1 cellular context compared by ENCODE assay signal in the genomic region with DNA sequence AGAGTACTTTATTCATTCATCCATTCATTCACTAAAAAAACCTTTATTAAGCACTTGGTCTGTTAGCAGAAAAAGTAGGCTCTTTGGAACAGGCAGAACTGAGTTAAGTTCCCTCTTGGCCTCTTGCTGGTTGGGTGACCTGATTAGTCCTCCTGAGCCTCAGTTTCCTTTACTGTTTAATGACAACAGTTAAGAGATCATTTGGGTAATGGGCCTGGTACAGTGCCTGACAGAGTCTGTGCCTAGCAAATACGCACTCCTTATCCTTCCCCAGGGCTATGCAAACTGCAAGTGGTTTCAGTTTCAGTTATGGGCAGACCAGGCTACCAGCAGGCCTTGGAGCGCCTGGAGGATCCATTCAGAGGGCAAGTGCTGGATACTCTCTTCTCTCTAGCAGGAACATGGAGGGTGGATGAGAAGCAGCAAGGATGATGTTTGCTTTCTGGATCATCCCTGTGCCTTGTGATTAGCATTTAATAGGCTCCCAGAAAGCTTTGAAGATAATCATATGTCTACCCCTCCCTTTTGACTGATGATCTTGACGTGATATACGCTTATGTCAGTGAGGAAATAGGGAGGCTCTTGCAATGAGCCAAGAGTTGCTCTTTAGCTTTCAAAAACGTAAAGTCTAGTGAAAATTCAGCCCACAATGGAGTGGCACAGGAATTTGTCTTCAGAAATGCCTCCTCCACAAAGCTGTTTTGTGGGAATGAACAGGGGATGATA.
TF ChIP-seq lines count a peak whose summit lies in the region.

No MANE protein-coding gene starts in this region.

TF ChIP-seq in K562, 482 proteins besides CTCF, POLR2A, EP300 and RAD21 (continued from another document and continues in another):
- TF ChIP-seq, protein P1, sequence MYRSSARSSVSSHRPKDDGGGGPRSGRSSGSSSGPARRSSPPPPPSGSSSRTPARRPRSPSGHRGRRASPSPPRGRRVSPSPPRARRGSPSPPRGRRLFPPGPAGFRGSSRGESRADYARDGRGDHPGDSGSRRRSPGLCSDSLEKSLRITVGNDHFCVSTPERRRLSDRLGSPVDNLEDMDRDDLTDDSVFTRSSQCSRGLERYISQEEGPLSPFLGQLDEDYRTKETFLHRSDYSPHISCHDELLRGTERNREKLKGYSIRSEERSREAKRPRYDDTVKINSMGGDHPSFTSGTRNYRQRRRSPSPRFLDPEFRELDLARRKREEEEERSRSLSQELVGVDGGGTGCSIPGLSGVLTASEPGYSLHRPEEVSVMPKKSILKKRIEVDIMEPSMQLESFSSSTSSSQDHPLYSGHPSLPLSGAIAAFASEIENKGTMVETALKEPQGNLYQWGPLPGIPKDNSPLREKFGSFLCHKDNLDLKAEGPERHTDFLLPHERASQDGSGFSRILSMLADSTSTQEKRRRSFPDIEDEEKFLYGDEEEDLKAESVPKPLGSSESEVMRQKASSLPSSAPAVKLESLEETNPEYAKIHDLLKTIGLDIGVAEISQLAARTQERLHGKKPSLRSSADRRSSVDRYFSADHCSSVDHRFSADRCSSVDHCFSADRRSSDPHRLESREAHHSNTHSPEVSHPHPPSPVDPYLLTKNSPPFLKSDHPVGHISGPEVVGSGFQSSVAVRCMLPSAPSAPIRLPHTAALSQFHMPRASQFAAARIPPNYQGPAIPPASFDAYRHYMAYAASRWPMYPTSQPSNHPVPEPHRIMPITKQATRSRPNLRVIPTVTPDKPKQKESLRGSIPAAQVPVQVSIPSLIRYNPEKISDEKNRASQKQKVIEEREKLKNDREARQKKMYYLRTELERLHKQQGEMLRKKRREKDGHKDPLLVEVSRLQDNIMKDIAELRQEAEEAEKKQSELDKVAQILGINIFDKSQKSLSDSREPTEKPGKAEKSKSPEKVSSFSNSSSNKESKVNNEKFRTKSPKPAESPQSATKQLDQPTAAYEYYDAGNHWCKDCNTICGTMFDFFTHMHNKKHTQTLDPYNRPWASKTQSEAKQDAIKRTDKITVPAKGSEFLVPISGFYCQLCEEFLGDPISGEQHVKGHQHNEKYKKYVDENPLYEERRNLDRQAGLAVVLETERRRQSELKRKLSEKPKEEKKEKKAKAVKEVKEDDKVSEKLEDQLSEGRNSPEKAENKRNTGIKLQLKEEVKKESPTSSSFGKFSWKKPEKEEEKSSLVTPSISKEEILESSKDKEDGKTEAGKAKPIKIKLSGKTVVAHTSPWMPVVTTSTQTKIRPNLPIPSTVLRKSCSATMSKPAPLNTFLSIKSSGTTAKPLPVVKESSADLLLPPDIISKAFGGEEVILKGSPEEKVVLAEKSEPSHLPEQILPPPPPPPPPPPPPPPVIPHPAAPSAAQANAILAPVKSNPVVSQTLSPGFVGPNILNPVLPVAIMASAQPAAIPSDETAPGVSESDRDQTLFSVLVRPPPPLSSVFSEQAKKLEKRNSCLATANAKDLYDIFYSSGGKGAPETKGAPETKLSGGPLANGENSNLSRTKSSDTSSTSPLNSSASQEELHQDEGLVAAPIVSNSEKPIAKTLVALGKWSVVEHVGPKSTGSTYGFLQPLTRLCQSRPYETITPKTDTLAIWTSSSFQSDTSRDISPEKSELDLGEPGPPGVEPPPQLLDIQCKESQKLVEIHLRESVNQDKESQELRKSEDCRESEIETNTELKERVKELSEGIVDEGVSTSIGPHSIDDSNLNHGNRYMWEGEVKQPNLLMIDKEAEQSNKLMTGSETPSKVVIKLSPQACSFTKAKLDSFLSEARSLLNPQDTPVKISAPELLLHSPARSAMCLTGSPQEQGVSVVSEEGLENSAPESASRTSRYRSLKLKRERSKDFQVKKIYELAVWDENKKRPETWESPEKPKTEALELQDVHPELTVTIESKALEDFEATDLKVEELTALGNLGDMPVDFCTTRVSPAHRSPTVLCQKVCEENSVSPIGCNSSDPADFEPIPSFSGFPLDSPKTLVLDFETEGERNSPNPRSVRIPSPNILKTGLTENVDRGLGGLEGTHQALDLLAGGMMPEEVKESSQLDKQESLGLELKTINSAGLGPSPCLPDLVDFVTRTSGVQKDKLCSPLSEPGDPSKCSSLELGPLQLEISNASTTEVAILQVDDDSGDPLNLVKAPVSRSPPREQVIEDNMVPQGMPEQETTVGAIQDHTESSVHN (IDR thresholded peaks at IDR 0.05; ENCODE audit: borderline replicate concordance in 1 of 2, low read depth in 1 of 2), result peak; percentile 36 to 41; a peak in 1 of 4 replicates
- TF ChIP-seq EP400 (IDR thresholded peaks at IDR 0.05) (no peak), TAF7 (tag; IDR thresholded peaks at IDR 0.05) (no peak), KAT8 (IDR thresholded peaks at IDR 0.05; ENCODE audit: low read depth) (no peak), E2F1 (CRISPR knock-in tag; IDR thresholded peaks at IDR 0.05) (no peak), PCBP2 (IDR thresholded peaks at IDR 0.05; ENCODE audit: low read depth, low read length, poor library complexity, severe bottlenecking) (no peak), TRIM25 (IDR thresholded peaks at IDR 0.05; ENCODE audit: borderline replicate concordance) (no peak), GABPB1 (CRISPR knock-in tag; IDR thresholded peaks at IDR 0.05) (peak; percentile 26; the same call in 1 of the 2 replicates), HINFP (tag; conservative IDR thresholded peaks at IDR 0.05; ENCODE audit: low read depth) (no peak), BCL6 (CRISPR knock-in tag; IDR thresholded peaks at IDR 0.05) (no peak), SMARCA5 (IDR thresholded peaks at IDR 0.05) (peak; percentile 72; the same call in 1 of the 2 replicates), BRD9 (IDR thresholded peaks at IDR 0.05; ENCODE audit: low read depth, partially characterized antibody) (no peak), ZNF707 (CRISPR knock-in tag; conservative IDR thresholded peaks at IDR 0.05) (no peak), LARP7 (IDR thresholded peaks at IDR 0.05) (no peak), RNF2 (IDR thresholded peaks at IDR 0.05) (no peak), FOXK1 (CRISPR knock-in tag; IDR thresholded peaks at IDR 0.05; ENCODE audit: borderline replicate concordance) (no peak), HNRNPK (IDR thresholded peaks at IDR 0.05; ENCODE audit: low read depth, low read length, poor library complexity, severe bottlenecking) (no peak), ZNF140 (CRISPR knock-in tag; IDR thresholded peaks at IDR 0.05) (no peak), POU5F1 (IDR thresholded peaks at IDR 0.05; ENCODE audit: borderline replicate concordance, low read depth, low read length, partially characterized antibody) (no peak), SMAD4 (CRISPR knock-in tag; conservative IDR thresholded peaks at IDR 0.05) (no peak), ZNF444 (CRISPR knock-in tag; IDR thresholded peaks at IDR 0.05) (no peak), RREB1 (CRISPR knock-in tag; IDR thresholded peaks at IDR 0.05) (no peak), ZNF764 (CRISPR knock-in tag; IDR thresholded peaks at IDR 0.05; ENCODE audit: low read depth) (no peak), RHOXF2B (CRISPR knock-in tag; conservative IDR thresholded peaks at IDR 0.05) (no peak), STAT5B (CRISPR knock-in tag; IDR thresholded peaks at IDR 0.05) (no peak), ZNF699 (CRISPR knock-in tag; IDR thresholded peaks at IDR 0.05; ENCODE audit: insufficient replicate concordance) (no peak), ZNF79 (CRISPR knock-in tag; IDR thresholded peaks at IDR 0.05; ENCODE audit: low read depth) (no peak), TAL1 (IDR thresholded peaks at IDR 0.05) (no peak)
- TF ChIP-seq, protein P2, sequence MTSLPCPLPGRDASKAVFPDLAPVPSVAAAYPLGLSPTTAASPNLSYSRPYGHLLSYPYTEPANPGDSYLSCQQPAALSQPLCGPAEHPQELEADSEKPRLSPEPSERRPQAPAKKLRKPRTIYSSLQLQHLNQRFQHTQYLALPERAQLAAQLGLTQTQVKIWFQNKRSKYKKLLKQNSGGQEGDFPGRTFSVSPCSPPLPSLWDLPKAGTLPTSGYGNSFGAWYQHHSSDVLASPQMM (CRISPR knock-in tag; IDR thresholded peaks at IDR 0.05), result no peak
- TF ChIP-seq, protein P3, sequence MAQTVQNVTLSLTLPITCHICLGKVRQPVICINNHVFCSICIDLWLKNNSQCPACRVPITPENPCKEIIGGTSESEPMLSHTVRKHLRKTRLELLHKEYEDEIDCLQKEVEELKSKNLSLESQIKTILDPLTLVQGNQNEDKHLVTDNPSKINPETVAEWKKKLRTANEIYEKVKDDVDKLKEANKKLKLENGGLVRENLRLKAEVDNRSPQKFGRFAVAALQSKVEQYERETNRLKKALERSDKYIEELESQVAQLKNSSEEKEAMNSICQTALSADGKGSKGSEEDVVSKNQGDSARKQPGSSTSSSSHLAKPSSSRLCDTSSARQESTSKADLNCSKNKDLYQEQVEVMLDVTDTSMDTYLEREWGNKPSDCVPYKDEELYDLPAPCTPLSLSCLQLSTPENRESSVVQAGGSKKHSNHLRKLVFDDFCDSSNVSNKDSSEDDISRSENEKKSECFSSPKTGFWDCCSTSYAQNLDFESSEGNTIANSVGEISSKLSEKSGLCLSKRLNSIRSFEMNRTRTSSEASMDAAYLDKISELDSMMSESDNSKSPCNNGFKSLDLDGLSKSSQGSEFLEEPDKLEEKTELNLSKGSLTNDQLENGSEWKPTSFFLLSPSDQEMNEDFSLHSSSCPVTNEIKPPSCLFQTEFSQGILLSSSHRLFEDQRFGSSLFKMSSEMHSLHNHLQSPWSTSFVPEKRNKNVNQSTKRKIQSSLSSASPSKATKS (CRISPR knock-in tag; IDR thresholded peaks at IDR 0.05), result no peak
- TF ChIP-seq, protein P4, sequence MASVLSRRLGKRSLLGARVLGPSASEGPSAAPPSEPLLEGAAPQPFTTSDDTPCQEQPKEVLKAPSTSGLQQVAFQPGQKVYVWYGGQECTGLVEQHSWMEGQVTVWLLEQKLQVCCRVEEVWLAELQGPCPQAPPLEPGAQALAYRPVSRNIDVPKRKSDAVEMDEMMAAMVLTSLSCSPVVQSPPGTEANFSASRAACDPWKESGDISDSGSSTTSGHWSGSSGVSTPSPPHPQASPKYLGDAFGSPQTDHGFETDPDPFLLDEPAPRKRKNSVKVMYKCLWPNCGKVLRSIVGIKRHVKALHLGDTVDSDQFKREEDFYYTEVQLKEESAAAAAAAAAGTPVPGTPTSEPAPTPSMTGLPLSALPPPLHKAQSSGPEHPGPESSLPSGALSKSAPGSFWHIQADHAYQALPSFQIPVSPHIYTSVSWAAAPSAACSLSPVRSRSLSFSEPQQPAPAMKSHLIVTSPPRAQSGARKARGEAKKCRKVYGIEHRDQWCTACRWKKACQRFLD (CRISPR knock-in tag; IDR thresholded peaks at IDR 0.05), result no peak
